Comparison of ENCODE assay signal across 8 cellular contexts in genomic region chr10:24952701-24953349, GRCh38. TPM values are rescaled to one million over a fixed set of nuclear protein-coding genes. Genes with fewer than 3 reads are reported as not detected.
A peak's percentile ranks its signal among the peaks of the same experiment; 100 is the strongest.
DNase-seq lines count a peak whose midpoint lies in the region; ATAC-seq and TF ChIP-seq lines count a peak whose summit lies in the region.

No MANE protein-coding gene starts in this region.

- H3K36me3 Mint-ChIP-seq in activated naive CD4-positive, alpha-beta T cell treated with anti-CD3 and anti-CD28 coated beads, Interleukin-2, amount 10 ng/mL, durations not matched to agents 7 days and 5 days: no peaks in the 10 kb centered on the region

- DNase-seq in Right ventricle myocardium inferior (ENCODE audit: missing footprints): peak; percentile 73
- no peak for DNase-seq in cardiac septum (ENCODE audit: low spot score)
- peak; percentile 39 for DNase-seq in PC-3
- peak; percentile 63 for DNase-seq in activated naive CD4-positive, alpha-beta T cell treated with anti-CD3 and anti-CD28 coated beads, Interleukin-2, amount 10 ng/mL, durations not matched to agents 7 days and 5 days
- DNase-seq in omental fat pad (ENCODE audit: low spot score): no peak

- H2AFZ ChIP-seq in PC-3 (ENCODE audit: low read length): peak overlapping the region; percentile 83

- no peaks in the 10 kb centered on the region for H3K9me2 ChIP-seq in PC-3 (replicated peaks; ENCODE audit: low read length)

- intact Hi-C loops in Right ventricle myocardium inferior (cut with DNase I) (loop anchor here (5.0 kb wide), 2 partner anchors 41 to 231 kb away; partner anchors contain the start of gene ARHGAP21), cardiac septum (cut with DNase I) (loop anchor here (5.0 kb wide), 2 partner anchors 231 to 311 kb away; partner anchors contain the start of gene ARHGAP21), PC-3 (cut with micrococcal nuclease) (no loop called here)

- H3K9me3 ChIP-seq in PC-3 (ENCODE audit: low read length) (no peaks in the 10 kb centered on the region), gastroesophageal sphincter (no peaks in the 10 kb centered on the region)

- H3K4me1 ChIP-seq in PC-3 (ENCODE audit: insufficient read depth, low read length): peaks cover 35% of the 10 kb centered on the region
- peaks cover 0 to 39% (median 8%) of the 10 kb centered on the region in 3 donors for H3K4me1 ChIP-seq in gastroesophageal sphincter
- H3K4me1 ChIP-seq in urinary bladder (ENCODE audit: insufficient read depth): no peaks in the 10 kb centered on the region

- H3K27ac Mint-ChIP-seq in activated naive CD4-positive, alpha-beta T cell treated with anti-CD3 and anti-CD28 coated beads, Interleukin-2, amount 10 ng/mL, durations not matched to agents 7 days and 5 days: peak overlapping the region; percentile 73

- H3K4me1 Mint-ChIP-seq in activated naive CD4-positive, alpha-beta T cell treated with anti-CD3 and anti-CD28 coated beads, Interleukin-2, amount 10 ng/mL, durations not matched to agents 7 days and 5 days: peaks cover 22% of the 10 kb centered on the region

- H3K27me3 ChIP-seq in PC-3 (ENCODE audit: low read length) (no peaks in the 10 kb centered on the region), gastroesophageal sphincter (no peaks in the 10 kb centered on the region)

- no peaks in the 10 kb centered on the region for H3K79me2 ChIP-seq in PC-3 (ENCODE audit: low read length)

- peak overlapping the region; percentile 84 for H3K4me2 ChIP-seq in PC-3 (ENCODE audit: low read length)

- CTCF ChIA-PET in PC-3 (lab: Charles Lee): no interaction called here
- CTCF ChIA-PET in activated naive CD4-positive, alpha-beta T cell treated with anti-CD3 and anti-CD28 coated beads, Interleukin-2, amount 10 ng/mL, durations not matched to agents 7 days and 5 days (lab: Charles Lee): interaction anchor here (0.6 to 2.5 kb wide), 4 partner anchors 14 to 356 kb away, joined by 3 to 10 read pairs (median 4); no protein-coding TSS in a partner anchor

- H3K27ac ChIP-seq in PC-3 (ENCODE audit: low read length) (peak overlapping the region; percentile 47), gastroesophageal sphincter (peak overlapping the region; percentile 3 to 88 (median 84)), urinary bladder (ENCODE audit: low read depth) (peak overlapping the region; percentile 87)

- BruUV-seq in PC-3 (replicated peaks; lab: Mats Ljungman, UMichigan): no TSS peak

- TF ChIP-seq EP300 in gastroesophageal sphincter (IDR thresholded peaks at IDR 0.05): no peak

- POLR2A ChIA-PET in PC-3 (lab: Charles Lee; ENCODE audit: unreplicated experiment): no interaction called here

- H3K9ac ChIP-seq in PC-3 (ENCODE audit: low read length): peak overlapping the region; percentile 76

- H3K4me3 ChIP-seq in PC-3 (ENCODE audit: low read length) (peak overlapping the region; percentile 68), gastroesophageal sphincter (peak overlapping the region; percentile 56 to 81), urinary bladder (ENCODE audit: low read depth, low read length) (peak overlapping the region; percentile 72)

- H3K36me3 ChIP-seq in PC-3 (ENCODE audit: low read depth, low read length) (no peaks in the 10 kb centered on the region), gastroesophageal sphincter (no peaks in the 10 kb centered on the region), urinary bladder (ENCODE audit: insufficient read depth) (no peaks in the 10 kb centered on the region)

- no peaks in the 10 kb centered on the region for H3F3A ChIP-seq in PC-3 (ENCODE audit: low read length, unreplicated experiment)

- H3K27me3 Mint-ChIP-seq in activated naive CD4-positive, alpha-beta T cell treated with anti-CD3 and anti-CD28 coated beads, Interleukin-2, amount 10 ng/mL, durations not matched to agents 7 days and 5 days: no peaks in the 10 kb centered on the region

- WGBS in gastroesophageal sphincter (ENCODE audit: low coverage in 1 of 2), 2 donors: 5% methylated on average over 9 of the region's 50 CpGs; no CpG with 5 or more reads in 1 of the 2 donors
- 2% methylated on average over 49 of the region's 50 CpGs for WGBS in urinary bladder

- no peak for TF ChIP-seq POLR2A in gastroesophageal sphincter (IDR thresholded peaks at IDR 0.05)

- no peaks in the 10 kb centered on the region for H3K9me3 Mint-ChIP-seq in activated naive CD4-positive, alpha-beta T cell treated with anti-CD3 and anti-CD28 coated beads, Interleukin-2, amount 10 ng/mL, durations not matched to agents 7 days and 5 days

- H4K20me1 ChIP-seq in PC-3 (ENCODE audit: low read length): no peaks in the 10 kb centered on the region

- TF ChIP-seq CTCF in PC-3 (conservative IDR thresholded peaks at IDR 0.05; ENCODE audit: low read depth, low read length) (no peak; the same call in 1 of the 2 replicates), gastroesophageal sphincter (IDR thresholded peaks at IDR 0.05) (peak in 3 of 4 experiments; percentile 35 to 53 (median 47)), omental fat pad (IDR thresholded peaks at IDR 0.05) (peak in 1 of 3 donors; percentile 21)

- ATAC-seq in Right ventricle myocardium inferior (peak; percentile 48), HG02943 (IDR thresholded peaks at IDR 0.05; ENCODE audit: low read depth, unreplicated experiment) (peak; percentile 60), PC-3 (peak; percentile 61), gastroesophageal sphincter (peak; percentile 42), omental fat pad (ENCODE audit: low FRiP score) (peak; percentile 46)

- peak overlapping the region; percentile 74 for H3K4me3 Mint-ChIP-seq in activated naive CD4-positive, alpha-beta T cell treated with anti-CD3 and anti-CD28 coated beads, Interleukin-2, amount 10 ng/mL, durations not matched to agents 7 days and 5 days

RNA-seq across cellular contexts. Expression of gene PRTFDC1, which starts 0.4 kb away (rescaled TPM):
- total RNA-seq in Right ventricle myocardium inferior (7.1 TPM), cardiac septum (5.0 TPM), PC-3 (2014; rRNA removed) (9.7 and 10.2 TPM in 2 replicates), gastroesophageal sphincter (10 to 100 TPM in 1 of 4 donors, 1 to 10 TPM in 3; 3.2 to 14.6 (median 7.9) TPM), omental fat pad (1 to 10 TPM; 1.4 to 5.4 (median 2.5) TPM), urinary bladder (29.2 TPM)
- polyA plus RNA-seq in urinary bladder: 14.6 TPM

Comparison
In these comparisons a context has a peak if more than half of its experiments do, and no peak if none do; other contexts are left out.
1. DNase-seq: peak in Right ventricle myocardium inferior (single experiment), PC-3 (single experiment) and activated naive CD4-positive, alpha-beta T cell treated with anti-CD3 and anti-CD28 coated beads, Interleukin-2, amount 10 ng/mL, durations not matched to agents 7 days and 5 days (single experiment); none in cardiac septum (single experiment) and omental fat pad (single experiment).
2. Peak in every context shown above with its lines, with median percentiles within 50 percentile points of each other: ATAC-seq, H3K27ac ChIP-seq and H3K4me3 ChIP-seq.